In genomic region chr1:31064685-31065309, GRCh38 we compare ENCODE assay signal across 8 cellular contexts. TPM values are rescaled to one million over a fixed set of nuclear protein-coding genes. Genes with fewer than 3 reads are reported as not detected.
DNase-seq lines count a peak whose midpoint lies in the region; ATAC-seq and TF ChIP-seq lines count a peak whose summit lies in the region.

No MANE protein-coding gene starts in this region.

- no peak for TF ChIP-seq CTCF in HEK293 (tag by site-specific recombination; IDR thresholded peaks at IDR 0.05)
- no peak for TF ChIP-seq CTCF in RWPE1 (conservative IDR thresholded peaks at IDR 0.05; ENCODE audit: low read depth)
- TF ChIP-seq CTCF in lung (IDR thresholded peaks at IDR 0.05; ENCODE audit: control extremely low read depth, extremely low read depth), result no peak
- no peak for TF ChIP-seq CTCF in thoracic aorta (IDR thresholded peaks at IDR 0.05)

- intact Hi-C loops in dendritic cell treated with granulocyte-macrophage colony-stimulating factor and Interleukin-4, amounts not matched to agents 40 ng/mL and 50 ng/mL, for 4 days (cut with micrococcal nuclease), result no loop called here

- H3K36me3 Mint-ChIP-seq in dendritic cell treated with granulocyte-macrophage colony-stimulating factor and Interleukin-4, amounts not matched to agents 40 ng/mL and 50 ng/mL, for 4 days (ENCODE audit: low read depth), result peaks cover 13% of the 10 kb centered on the region

- H3K27me3 ChIP-seq in lung (ENCODE audit: control insufficient read depth, insufficient read depth) (no peaks in the 10 kb centered on the region), thoracic aorta (replicated peaks; ENCODE audit: insufficient read depth) (no peaks in the 10 kb centered on the region)

- POLR2A ChIA-PET in HEK293 (lab: Yijun Ruan, JAX) (interaction anchor here (0.7 to 1.6 kb wide), 8 partner anchors 10 to 241 kb away, joined by 3 to 6 read pairs (median 4); no protein-coding TSS in a partner anchor), RWPE1 (lab: Yijun Ruan, JAX; ENCODE audit: low non-redundant PET) (no interaction called here)

- no peaks in the 10 kb centered on the region for H3K9me3 ChIP-seq in HEK293 (ENCODE audit: control insufficient read depth, insufficient read depth, low read depth, low read length)
- H3K9me3 ChIP-seq in lung (ENCODE audit: control insufficient read depth in 2 of 2, insufficient read depth in 1 of 2, low read length in 1 of 2), result no peaks in the 10 kb centered on the region
- no peaks in the 10 kb centered on the region for H3K9me3 ChIP-seq in thoracic aorta

- DNase-seq in DMS79 treated with DMSO at 0.1 percent for 48 hours (lab: John Stamatoyannopoulos, UW), result peak; percentile 80
- no peak for DNase-seq in DMS79 (lab: John Stamatoyannopoulos, UW)
- peak; percentile 64 for DNase-seq in RWPE1 (ENCODE audit: low spot score)
- DNase-seq in lung (ENCODE audit: low spot score), result peak; percentile 29
- no peak for DNase-seq in thoracic aorta (ENCODE audit: low spot score)

- H3K27ac ChIP-seq in HEK293 (ENCODE audit: extremely low read depth, low read depth, low read length) (peak overlapping the region; percentile 98), RWPE1 (peak overlapping the region; percentile 96), lung (ENCODE audit: low read depth in 1 of 2, low read length in 1 of 2) (peak overlapping the region; percentile 81 to 99), thoracic aorta (peak overlapping the region; percentile 85 to 92)

- H3K36me3 ChIP-seq in HEK293 (ENCODE audit: control insufficient read depth in 2 of 2, insufficient read depth in 1 of 2, low read length in 2 of 2), result peaks cover 7 to 20% of the 10 kb centered on the region in 2 experiments; a peak in 2 of 3 replicates
- no peaks in the 10 kb centered on the region for H3K36me3 ChIP-seq in lung (ENCODE audit: control insufficient read depth in 2 of 2, insufficient read depth in 2 of 2, low read length in 2 of 2)
- H3K36me3 ChIP-seq in thoracic aorta, result no peaks in the 10 kb centered on the region

- ATAC-seq in lung (ENCODE audit: insufficient read depth, low FRiP score) (peak; percentile 1), thoracic aorta (ENCODE audit: insufficient number of reproducible peaks, low FRiP score, low read depth) (no peak), GM19452 (IDR thresholded peaks at IDR 0.05; ENCODE audit: unreplicated experiment) (no peak)

- H3K4me3 Mint-ChIP-seq in dendritic cell treated with granulocyte-macrophage colony-stimulating factor and Interleukin-4, amounts not matched to agents 40 ng/mL and 50 ng/mL, for 4 days, result peak overlapping the region; percentile 86

- CTCF ChIA-PET in HEK293 (lab: Yijun Ruan, JAX), result interaction anchor here (0.7 to 1.6 kb wide), 4 partner anchors 98 to 263 kb away, joined by 3 read pairs; no protein-coding TSS in a partner anchor
- CTCF ChIA-PET in RWPE1 (lab: Yijun Ruan, JAX), result interaction anchor here (0.6 to 0.8 kb wide), 2 partner anchors 98 to 109 kb away, joined by 3 read pairs; no protein-coding TSS in a partner anchor

- H3K9me3 Mint-ChIP-seq in dendritic cell treated with granulocyte-macrophage colony-stimulating factor and Interleukin-4, amounts not matched to agents 40 ng/mL and 50 ng/mL, for 4 days, result no peaks in the 10 kb centered on the region

- peaks cover 8% of the 10 kb centered on the region; the same call in 1 of the 2 replicates for H3K4me1 ChIP-seq in HEK293 (ENCODE audit: control insufficient read depth, insufficient read depth, low read length)
- peaks cover 2 to 8% of the 10 kb centered on the region in 2 donors for H3K4me1 ChIP-seq in lung (ENCODE audit: control insufficient read depth in 2 of 2, insufficient read depth in 2 of 2, low read length in 2 of 2)
- peaks cover 18 to 24% of the 10 kb centered on the region in 2 donors for H3K4me1 ChIP-seq in thoracic aorta (ENCODE audit: control insufficient read depth in 1 of 2, low read depth in 2 of 2)

- no peaks in the 10 kb centered on the region for H3K27me3 Mint-ChIP-seq in dendritic cell treated with granulocyte-macrophage colony-stimulating factor and Interleukin-4, amounts not matched to agents 40 ng/mL and 50 ng/mL, for 4 days

- H3K27ac Mint-ChIP-seq in dendritic cell treated with granulocyte-macrophage colony-stimulating factor and Interleukin-4, amounts not matched to agents 40 ng/mL and 50 ng/mL, for 4 days, result peak overlapping the region; percentile 93

- H3K4me1 Mint-ChIP-seq in dendritic cell treated with granulocyte-macrophage colony-stimulating factor and Interleukin-4, amounts not matched to agents 40 ng/mL and 50 ng/mL, for 4 days (ENCODE audit: low read depth), result peaks cover 16% of the 10 kb centered on the region

- 0 to 1% methylated on average over 19 to 20 of the region's 20 CpGs for WGBS in lung, 2 donors

- H3K4me3 ChIP-seq in HEK293 (ENCODE audit: low read depth, low read length) (peak overlapping the region; percentile 82), lung (peak overlapping the region; percentile 89), thoracic aorta (peak overlapping the region; percentile 87)

TF ChIP-seq in HEK293, 187 proteins besides CTCF, POLR2A, EP300 and RAD21:
- TF ChIP-seq SETDB1 (IDR thresholded peaks at IDR 0.05; ENCODE audit: insufficient read length, low read length), result no peak
- peak; percentile 83 for TF ChIP-seq PRDM10 (tag by site-specific recombination; IDR thresholded peaks at IDR 0.05)
- TF ChIP-seq ZNF335 (tag by site-specific recombination; conservative IDR thresholded peaks at IDR 0.05), result peak; percentile 53; the same call in 1 of the 2 replicates

RNA-seq across cellular contexts. Expression of gene PUM1, which starts 0.7 kb away (rescaled TPM):
- total RNA-seq in lung (100 to 1,000 TPM in 1 of 2 donors, 10 to 100 TPM in 1; 99.1 to 125 TPM), thoracic aorta (10 to 100 TPM; 70.4 to 97.9 TPM)
- polyA plus RNA-seq in lung, result 10 to 100 TPM; 24.7 to 34.8 TPM

Comparison
In these comparisons a context has a peak if more than half of its experiments do, and no peak if none do; other contexts are left out.
1. DNase-seq: peak in DMS79 treated with DMSO at 0.1 percent for 48 hours (single experiment), RWPE1 (single experiment) and lung (single experiment); none in DMS79 (single experiment) and thoracic aorta (single experiment).
2. Peak in every context shown above with its lines, with median percentiles within 50 percentile points of each other: H3K27ac ChIP-seq and H3K4me3 ChIP-seq.